9 cellular contexts compared by ENCODE assay signal in genomic region chr12:188910-189621, GRCh38. TPM values are rescaled to one million over a fixed set of nuclear protein-coding genes. Genes with fewer than 3 reads are reported as not detected.
DNase-seq lines count a peak whose midpoint lies in the region; ATAC-seq and TF ChIP-seq lines count a peak whose summit lies in the region.
"Had no signal": no experiment of that assay in that cellular context is flagged by ENCODE, and none has a peak within 500 bp of the region (broad histone marks: within the 10 kb centered on the region; RNA-seq: fewer than 3 reads in every experiment).

No MANE protein-coding gene starts in this region.

- H3K27me3 Mint-ChIP-seq in activated CD4-positive, alpha-beta T cell treated with anti-CD3 and anti-CD28 coated beads, Interleukin-2, amount 10 ng/mL, durations not matched to agents 24 days and 14 days: peaks cover 2% of the 10 kb centered on the region
- peaks cover 8% of the 10 kb centered on the region for H3K27me3 Mint-ChIP-seq in activated T-helper 1 cell treated with anti-CD3 and anti-CD28 coated beads, Interleukin-12 subunit alpha, Interleukin-12 subunit beta, Interleukin-2, Interleukin-4 antibody, amounts not matched to agents 30 ng/mL and 10 ng/mL and 1 ng/mL, durations not matched to agents 14 hours and 24 hours and 36 hours (ENCODE audit: insufficient read depth)
- peaks cover 16% of the 10 kb centered on the region for H3K27me3 Mint-ChIP-seq in nephron (ENCODE audit: low read depth)

- DNase-seq in activated CD4-positive, alpha-beta T cell treated with anti-CD3 and anti-CD28 coated beads, Interleukin-2, amount 10 ng/mL, durations not matched to agents 24 days and 14 days: peak; percentile 82
- DNase-seq in activated CD4-positive, alpha-beta T cell treated with anti-CD3 and anti-CD28 coated beads, Interleukin-2, amount 50 U/mL, for 4 hours: no peak
- DNase-seq in NCI-H2196 (lab: John Stamatoyannopoulos, UW; ENCODE audit: unreplicated experiment) (peak; percentile 42), foreskin keratinocyte (no peak)
- peak; percentile 17 for DNase-seq in activated T-helper 1 cell treated with anti-CD3 and anti-CD28 coated beads, Interleukin-12 subunit alpha, Interleukin-12 subunit beta, Interleukin-2, Interleukin-4 antibody, amounts not matched to agents 30 ng/mL and 10 ng/mL and 1 ng/mL, durations not matched to agents 14 hours and 24 hours and 36 hours (ENCODE audit: low spot score)

- TF ChIP-seq CTCF in foreskin keratinocyte (conservative IDR thresholded peaks at IDR 0.05) (peak; percentile 80), nephron (IDR thresholded peaks at IDR 0.05; ENCODE audit: unreplicated experiment in 3 of 3) (peak; percentile 92 to 96 (median 94))

- H3K27ac Mint-ChIP-seq in activated CD4-positive, alpha-beta T cell treated with anti-CD3 and anti-CD28 coated beads, Interleukin-2, amount 10 ng/mL, durations not matched to agents 24 days and 14 days: no peak overlapping the region
- H3K27ac Mint-ChIP-seq in activated T-helper 1 cell treated with anti-CD3 and anti-CD28 coated beads, Interleukin-12 subunit alpha, Interleukin-12 subunit beta, Interleukin-2, Interleukin-4 antibody, amounts not matched to agents 30 ng/mL and 10 ng/mL and 1 ng/mL, durations not matched to agents 14 hours and 24 hours and 36 hours: no peak overlapping the region
- H3K27ac Mint-ChIP-seq in nephron: peak overlapping the region; percentile 50 to 92 (median 68)

- H3K9me3 Mint-ChIP-seq in activated CD4-positive, alpha-beta T cell treated with anti-CD3 and anti-CD28 coated beads, Interleukin-2, amount 10 ng/mL, durations not matched to agents 24 days and 14 days: no peaks in the 10 kb centered on the region
- no peaks in the 10 kb centered on the region for H3K9me3 Mint-ChIP-seq in activated T-helper 1 cell treated with anti-CD3 and anti-CD28 coated beads, Interleukin-12 subunit alpha, Interleukin-12 subunit beta, Interleukin-2, Interleukin-4 antibody, amounts not matched to agents 30 ng/mL and 10 ng/mL and 1 ng/mL, durations not matched to agents 14 hours and 24 hours and 36 hours
- no peaks in the 10 kb centered on the region for H3K9me3 Mint-ChIP-seq in nephron

- peaks cover 4% of the 10 kb centered on the region for H3K4me1 Mint-ChIP-seq in activated CD4-positive, alpha-beta T cell treated with anti-CD3 and anti-CD28 coated beads, Interleukin-2, amount 10 ng/mL, durations not matched to agents 24 days and 14 days
- H3K4me1 Mint-ChIP-seq in activated T-helper 1 cell treated with anti-CD3 and anti-CD28 coated beads, Interleukin-12 subunit alpha, Interleukin-12 subunit beta, Interleukin-2, Interleukin-4 antibody, amounts not matched to agents 30 ng/mL and 10 ng/mL and 1 ng/mL, durations not matched to agents 14 hours and 24 hours and 36 hours (ENCODE audit: low read depth): no peaks in the 10 kb centered on the region
- H3K4me1 Mint-ChIP-seq in nephron: no peaks in the 10 kb centered on the region

- H3K36me3 Mint-ChIP-seq in activated CD4-positive, alpha-beta T cell treated with anti-CD3 and anti-CD28 coated beads, Interleukin-2, amount 10 ng/mL, durations not matched to agents 24 days and 14 days (ENCODE audit: low read depth): no peaks in the 10 kb centered on the region
- no peaks in the 10 kb centered on the region for H3K36me3 Mint-ChIP-seq in activated T-helper 1 cell treated with anti-CD3 and anti-CD28 coated beads, Interleukin-12 subunit alpha, Interleukin-12 subunit beta, Interleukin-2, Interleukin-4 antibody, amounts not matched to agents 30 ng/mL and 10 ng/mL and 1 ng/mL, durations not matched to agents 14 hours and 24 hours and 36 hours (ENCODE audit: low read depth)
- no peaks in the 10 kb centered on the region for H3K36me3 Mint-ChIP-seq in nephron (ENCODE audit: low read depth)

- H3K4me3 Mint-ChIP-seq in activated CD4-positive, alpha-beta T cell treated with anti-CD3 and anti-CD28 coated beads, Interleukin-2, amount 10 ng/mL, durations not matched to agents 24 days and 14 days: peak overlapping the region; percentile 81
- H3K4me3 Mint-ChIP-seq in activated T-helper 1 cell treated with anti-CD3 and anti-CD28 coated beads, Interleukin-12 subunit alpha, Interleukin-12 subunit beta, Interleukin-2, Interleukin-4 antibody, amounts not matched to agents 30 ng/mL and 10 ng/mL and 1 ng/mL, durations not matched to agents 14 hours and 24 hours and 36 hours: peak overlapping the region; percentile 78
- H3K4me3 Mint-ChIP-seq in nephron: peak overlapping the region; percentile 89

- no peaks in the 10 kb centered on the region for H3K4me1 ChIP-seq in foreskin keratinocyte

- H3K27ac ChIP-seq in foreskin keratinocyte (no peak overlapping the region), temporal lobe (ENCODE audit: low read depth, low read length) (peak overlapping the region; percentile 53)

- intact Hi-C loops in activated CD4-positive, alpha-beta T cell treated with anti-CD3 and anti-CD28 coated beads, Interleukin-2, amount 10 ng/mL, durations not matched to agents 24 days and 14 days (cut with micrococcal nuclease): no loop called here
- intact Hi-C loops in activated T-helper 1 cell treated with anti-CD3 and anti-CD28 coated beads, Interleukin-12 subunit alpha, Interleukin-12 subunit beta, Interleukin-2, Interleukin-4 antibody, amounts not matched to agents 30 ng/mL and 10 ng/mL and 1 ng/mL, durations not matched to agents 14 hours and 24 hours and 36 hours (cut with micrococcal nuclease): no loop called here

- ATAC-seq in foreskin keratinocyte (peak; percentile 83), GM19395 (IDR thresholded peaks at IDR 0.05; ENCODE audit: unreplicated experiment) (no peak)

- peaks cover 19% of the 10 kb centered on the region for H3K27me3 ChIP-seq in foreskin keratinocyte

RNA-seq across cellular contexts. Expression of gene SLC6A12, which starts 24.9 kb away (rescaled TPM):
- not detected in 2 replicates for total RNA-seq in activated CD4-positive, alpha-beta T cell treated with anti-CD3 and anti-CD28 coated beads, Interleukin-2, amount 10 ng/mL, durations not matched to agents 24 days and 14 days
- total RNA-seq in activated T-helper 1 cell treated with anti-CD3 and anti-CD28 coated beads, Interleukin-12 subunit alpha, Interleukin-12 subunit beta, Interleukin-2, Interleukin-4 antibody, amounts not matched to agents 30 ng/mL and 10 ng/mL and 1 ng/mL, durations not matched to agents 14 hours and 24 hours and 36 hours: not detected in 2 replicates
- total RNA-seq in foreskin keratinocyte (not detected in 2 replicates), temporal lobe (11.1 TPM)
- polyA plus RNA-seq in foreskin keratinocyte: not detected in 2 replicates
- total RNA-seq: pulmonary artery endothelial cell had no signal

Comparison
In these comparisons a context has a peak if more than half of its experiments do, and no peak if none do; other contexts are left out.
1. DNase-seq: peak in activated CD4-positive, alpha-beta T cell treated with anti-CD3 and anti-CD28 coated beads, Interleukin-2, amount 10 ng/mL, durations not matched to agents 24 days and 14 days (single experiment), NCI-H2196 (single experiment) and activated T-helper 1 cell treated with anti-CD3 and anti-CD28 coated beads, Interleukin-12 subunit alpha, Interleukin-12 subunit beta, Interleukin-2, Interleukin-4 antibody, amounts not matched to agents 30 ng/mL and 10 ng/mL and 1 ng/mL, durations not matched to agents 14 hours and 24 hours and 36 hours (single experiment); none in activated CD4-positive, alpha-beta T cell treated with anti-CD3 and anti-CD28 coated beads, Interleukin-2, amount 50 U/mL, for 4 hours (0 of 2) and foreskin keratinocyte (0 of 2).
2. H3K27ac Mint-ChIP-seq: peak in nephron (3 of 3); none in activated CD4-positive, alpha-beta T cell treated with anti-CD3 and anti-CD28 coated beads, Interleukin-2, amount 10 ng/mL, durations not matched to agents 24 days and 14 days (single experiment) and activated T-helper 1 cell treated with anti-CD3 and anti-CD28 coated beads, Interleukin-12 subunit alpha, Interleukin-12 subunit beta, Interleukin-2, Interleukin-4 antibody, amounts not matched to agents 30 ng/mL and 10 ng/mL and 1 ng/mL, durations not matched to agents 14 hours and 24 hours and 36 hours (single experiment).
3. RNA of gene SLC6A12, which starts 24.9 kb away (total RNA-seq): 11.1 TPM in temporal lobe (single experiment); not detected in activated CD4-positive, alpha-beta T cell treated with anti-CD3 and anti-CD28 coated beads, Interleukin-2, amount 10 ng/mL, durations not matched to agents 24 days and 14 days, not detected in activated T-helper 1 cell treated with anti-CD3 and anti-CD28 coated beads, Interleukin-12 subunit alpha, Interleukin-12 subunit beta, Interleukin-2, Interleukin-4 antibody, amounts not matched to agents 30 ng/mL and 10 ng/mL and 1 ng/mL, durations not matched to agents 14 hours and 24 hours and 36 hours and not detected in foreskin keratinocyte; every median in the first group is over 10 times any median in the second.
4. Peak in every context shown above with its lines, with median percentiles within 50 percentile points of each other: H3K4me3 Mint-ChIP-seq.